In genomic region chr16:25187491-25187795, GRCh38 we compare ENCODE assay signal across 37 cellular contexts. TPM values are rescaled to one million over a fixed set of nuclear protein-coding genes. Genes with fewer than 3 reads are reported as not detected.
"Had no signal": no experiment of that assay in that cellular context is flagged by ENCODE, and none has a peak within 500 bp of the region (broad histone marks: within the 10 kb centered on the region; RNA-seq: fewer than 3 reads in every experiment).

No MANE protein-coding gene starts in this region.

- H3K27me3 ChIP-seq: adrenal gland, body of pancreas, dorsolateral prefrontal cortex, esophagus muscularis mucosa, foreskin keratinocyte, gastrocnemius medialis, heart left ventricle had no signal

- DNase-seq: activated CD4-positive, alpha-beta memory T cell treated with anti-CD3 and anti-CD28 coated beads for 36 hours; activated CD4-positive, alpha-beta T cell treated with anti-CD3 and anti-CD28 coated beads for 36 hours; activated CD4-positive, alpha-beta T cell treated with anti-CD3 and anti-CD28 coated beads, Interleukin-2, amount 10 ng/mL, durations not matched to agents 24 days and 14 days; activated CD4-positive, CD25-positive, alpha-beta regulatory T cell; activated CD4-positive, CD25-positive, alpha-beta regulatory T cell treated with anti-CD3 and anti-CD28 coated beads, Interleukin-2, amount 50 U/mL, for 72 hours; activated CD8-positive, alpha-beta memory T cell treated with anti-CD3 and anti-CD28 coated beads, Interleukin-2, amount 10 ng/mL, durations not matched to agents 7 days and 5 days; activated CD8-positive, alpha-beta memory T cell treated with anti-CD3 and anti-CD28 coated beads, Interleukin-2, amount 50 U/mL, for 4 hours; activated CD8-positive, alpha-beta T cell treated with anti-CD3 and anti-CD28 coated beads, Interleukin-2, amount 10 ng/mL, durations not matched to agents 7 days and 5 days; activated effector memory CD4-positive, alpha-beta T cell treated with anti-CD3 and anti-CD28 coated beads, Interleukin-2, amount 50 U/mL, for 16 hours; activated naive CD4-positive, alpha-beta T cell treated with anti-CD3 and anti-CD28 coated beads for 36 hours; activated naive CD8-positive, alpha-beta T cell treated with anti-CD3 and anti-CD28 coated beads for 36 hours; activated naive CD8-positive, alpha-beta T cell treated with anti-CD3 and anti-CD28 coated beads, Interleukin-2, amount 50 U/mL, for 24 hours; activated T-cell treated with anti-CD3 and anti-CD28 coated beads, Interleukin-2, amount 50 U/mL, for 1 hour; activated T-cell treated with anti-CD3 and anti-CD28 coated beads, Interleukin-2, amount 50 U/mL, for 48 hours; adrenal gland; amygdala; aorta; body of pancreas; caudate nucleus; cerebellar nuclear complex; dorsolateral prefrontal cortex; effector memory CD4-positive, alpha-beta T cell; gastrocnemius medialis; glutamatergic neuron; heart left ventricle; T-helper 2 cell had no signal

- H3K4me3 Mint-ChIP-seq: activated CD4-positive, alpha-beta memory T cell treated with anti-CD3 and anti-CD28 coated beads for 36 hours; activated CD4-positive, alpha-beta T cell treated with anti-CD3 and anti-CD28 coated beads for 36 hours; activated CD4-positive, alpha-beta T cell treated with anti-CD3 and anti-CD28 coated beads, Interleukin-2, amount 10 ng/mL, durations not matched to agents 24 days and 14 days; activated CD8-positive, alpha-beta memory T cell treated with anti-CD3 and anti-CD28 coated beads, Interleukin-2, amount 10 ng/mL, durations not matched to agents 7 days and 5 days; activated CD8-positive, alpha-beta T cell treated with anti-CD3 and anti-CD28 coated beads, Interleukin-2, amount 10 ng/mL, durations not matched to agents 7 days and 5 days; activated naive CD4-positive, alpha-beta T cell treated with anti-CD3 and anti-CD28 coated beads for 36 hours; activated naive CD4-positive, alpha-beta T cell treated with anti-CD3 and anti-CD28 coated beads, Interleukin-2, amount 50 U/mL, for 24 hours; activated naive CD8-positive, alpha-beta T cell treated with anti-CD3 and anti-CD28 coated beads for 36 hours; activated naive CD8-positive, alpha-beta T cell treated with anti-CD3 and anti-CD28 coated beads, Interleukin-2, amount 50 U/mL, for 24 hours; activated T-helper 1 cell treated with anti-CD3 and anti-CD28 coated beads, Interleukin-12 subunit alpha, Interleukin-12 subunit beta, Interleukin-2, Interleukin-4 antibody, amounts not matched to agents 30 ng/mL and 10 ng/mL and 1 ng/mL, durations not matched to agents 14 hours and 24 hours and 36 hours; dendritic cell treated with granulocyte-macrophage colony-stimulating factor and Interleukin-4, amounts not matched to agents 40 ng/mL and 50 ng/mL, for 4 days; endodermal cell had no signal

- H3K27me3 Mint-ChIP-seq: activated CD4-positive, alpha-beta memory T cell treated with anti-CD3 and anti-CD28 coated beads for 36 hours; activated CD4-positive, alpha-beta T cell treated with anti-CD3 and anti-CD28 coated beads for 36 hours; activated CD4-positive, alpha-beta T cell treated with anti-CD3 and anti-CD28 coated beads, Interleukin-2, amount 10 ng/mL, durations not matched to agents 24 days and 14 days; activated CD8-positive, alpha-beta memory T cell treated with anti-CD3 and anti-CD28 coated beads, Interleukin-2, amount 10 ng/mL, durations not matched to agents 7 days and 5 days; activated naive CD4-positive, alpha-beta T cell treated with anti-CD3 and anti-CD28 coated beads, Interleukin-2, amount 50 U/mL, for 24 hours; activated naive CD8-positive, alpha-beta T cell treated with anti-CD3 and anti-CD28 coated beads for 36 hours; activated naive CD8-positive, alpha-beta T cell treated with anti-CD3 and anti-CD28 coated beads, Interleukin-2, amount 50 U/mL, for 24 hours had no signal

- H3K4me1 ChIP-seq: adrenal gland, body of pancreas, esophagus muscularis mucosa, foreskin keratinocyte, gastrocnemius medialis, heart left ventricle had no signal

- H3K27ac ChIP-seq: adrenal gland, body of pancreas, coronary artery, dorsolateral prefrontal cortex, esophagus muscularis mucosa, foreskin keratinocyte, gastrocnemius medialis, heart left ventricle had no signal

- H3K9me3 ChIP-seq: adrenal gland, body of pancreas, esophagus muscularis mucosa, gastrocnemius medialis, heart left ventricle had no signal

- H3K36me3 Mint-ChIP-seq: activated CD4-positive, alpha-beta memory T cell treated with anti-CD3 and anti-CD28 coated beads for 36 hours; activated CD8-positive, alpha-beta memory T cell treated with anti-CD3 and anti-CD28 coated beads, Interleukin-2, amount 10 ng/mL, durations not matched to agents 7 days and 5 days; activated naive CD4-positive, alpha-beta T cell treated with anti-CD3 and anti-CD28 coated beads, Interleukin-2, amount 50 U/mL, for 24 hours; activated naive CD8-positive, alpha-beta T cell treated with anti-CD3 and anti-CD28 coated beads for 36 hours had no signal

- H3K36me3 ChIP-seq: adrenal gland, esophagus muscularis mucosa, gastrocnemius medialis, heart left ventricle had no signal

- H3K4me3 ChIP-seq: adrenal gland, body of pancreas, coronary artery, dorsolateral prefrontal cortex, esophagus muscularis mucosa, gastrocnemius medialis, heart left ventricle had no signal

- H3K27ac Mint-ChIP-seq: activated CD4-positive, alpha-beta memory T cell treated with anti-CD3 and anti-CD28 coated beads for 36 hours; activated CD4-positive, alpha-beta T cell treated with anti-CD3 and anti-CD28 coated beads for 36 hours; activated CD4-positive, alpha-beta T cell treated with anti-CD3 and anti-CD28 coated beads, Interleukin-2, amount 10 ng/mL, durations not matched to agents 24 days and 14 days; activated CD8-positive, alpha-beta memory T cell treated with anti-CD3 and anti-CD28 coated beads, Interleukin-2, amount 10 ng/mL, durations not matched to agents 7 days and 5 days; activated CD8-positive, alpha-beta T cell treated with anti-CD3 and anti-CD28 coated beads, Interleukin-2, amount 10 ng/mL, durations not matched to agents 7 days and 5 days; activated naive CD4-positive, alpha-beta T cell treated with anti-CD3 and anti-CD28 coated beads for 36 hours; activated naive CD4-positive, alpha-beta T cell treated with anti-CD3 and anti-CD28 coated beads, Interleukin-2, amount 50 U/mL, for 24 hours; activated naive CD8-positive, alpha-beta T cell treated with anti-CD3 and anti-CD28 coated beads for 36 hours; activated naive CD8-positive, alpha-beta T cell treated with anti-CD3 and anti-CD28 coated beads, Interleukin-2, amount 50 U/mL, for 24 hours; activated T-helper 1 cell treated with anti-CD3 and anti-CD28 coated beads, Interleukin-12 subunit alpha, Interleukin-12 subunit beta, Interleukin-2, Interleukin-4 antibody, amounts not matched to agents 30 ng/mL and 10 ng/mL and 1 ng/mL, durations not matched to agents 14 hours and 24 hours and 36 hours; activated T-helper 2 cell treated with anti-CD3 and anti-CD28 coated beads, Interferon-gamma antibody, Interleukin-2, Interleukin-4, amounts not matched to agents 10 μg/mL and 5 μg/mL and 100 μg/mL, durations not matched to agents 14 hours and 24 hours and 36 hours; dendritic cell treated with granulocyte-macrophage colony-stimulating factor and Interleukin-4, amounts not matched to agents 40 ng/mL and 50 ng/mL, for 4 days; endodermal cell had no signal

- H3K4me1 Mint-ChIP-seq: activated CD4-positive, alpha-beta T cell treated with anti-CD3 and anti-CD28 coated beads for 36 hours; activated CD4-positive, alpha-beta T cell treated with anti-CD3 and anti-CD28 coated beads, Interleukin-2, amount 10 ng/mL, durations not matched to agents 24 days and 14 days; activated CD8-positive, alpha-beta memory T cell treated with anti-CD3 and anti-CD28 coated beads, Interleukin-2, amount 10 ng/mL, durations not matched to agents 7 days and 5 days; activated naive CD4-positive, alpha-beta T cell treated with anti-CD3 and anti-CD28 coated beads, Interleukin-2, amount 50 U/mL, for 24 hours; activated naive CD8-positive, alpha-beta T cell treated with anti-CD3 and anti-CD28 coated beads for 36 hours; activated naive CD8-positive, alpha-beta T cell treated with anti-CD3 and anti-CD28 coated beads, Interleukin-2, amount 50 U/mL, for 24 hours; endodermal cell had no signal

- H3K9me3 Mint-ChIP-seq: activated CD4-positive, alpha-beta memory T cell treated with anti-CD3 and anti-CD28 coated beads for 36 hours; activated CD4-positive, alpha-beta T cell treated with anti-CD3 and anti-CD28 coated beads, Interleukin-2, amount 10 ng/mL, durations not matched to agents 24 days and 14 days; activated naive CD4-positive, alpha-beta T cell treated with anti-CD3 and anti-CD28 coated beads for 36 hours; activated naive CD4-positive, alpha-beta T cell treated with anti-CD3 and anti-CD28 coated beads, Interleukin-2, amount 50 U/mL, for 24 hours; activated naive CD8-positive, alpha-beta T cell treated with anti-CD3 and anti-CD28 coated beads for 36 hours; activated naive CD8-positive, alpha-beta T cell treated with anti-CD3 and anti-CD28 coated beads, Interleukin-2, amount 50 U/mL, for 24 hours; activated T-helper 1 cell treated with anti-CD3 and anti-CD28 coated beads, Interleukin-12 subunit alpha, Interleukin-12 subunit beta, Interleukin-2, Interleukin-4 antibody, amounts not matched to agents 30 ng/mL and 10 ng/mL and 1 ng/mL, durations not matched to agents 14 hours and 24 hours and 36 hours; activated T-helper 2 cell treated with anti-CD3 and anti-CD28 coated beads, Interferon-gamma antibody, Interleukin-2, Interleukin-4, amounts not matched to agents 10 μg/mL and 5 μg/mL and 100 μg/mL, durations not matched to agents 14 hours and 24 hours and 36 hours; dendritic cell treated with granulocyte-macrophage colony-stimulating factor and Interleukin-4, amounts not matched to agents 40 ng/mL and 50 ng/mL, for 4 days; endodermal cell had no signal

- ATAC-seq: activated CD4-positive, alpha-beta T cell treated with anti-CD3 and anti-CD28 coated beads for 36 hours; activated CD8-positive, alpha-beta memory T cell treated with anti-CD3 and anti-CD28 coated beads, Interleukin-2, amount 10 ng/mL, durations not matched to agents 7 days and 5 days; activated CD8-positive, alpha-beta T cell treated with anti-CD3 and anti-CD28 coated beads, Interleukin-2, amount 10 ng/mL, durations not matched to agents 7 days and 5 days; activated naive CD8-positive, alpha-beta T cell treated with anti-CD3 and anti-CD28 coated beads, Interleukin-2, amount 50 U/mL, for 24 hours; body of pancreas; foreskin keratinocyte; gastrocnemius medialis; heart left ventricle had no signal

RNA-seq across cellular contexts. Expression of gene AQP8, which starts 29.3 kb away (rescaled TPM):
- total RNA-seq: activated CD4-positive, alpha-beta memory T cell treated with anti-CD3 and anti-CD28 coated beads for 36 hours; activated CD4-positive, alpha-beta T cell treated with anti-CD3 and anti-CD28 coated beads for 36 hours; activated CD4-positive, alpha-beta T cell treated with anti-CD3 and anti-CD28 coated beads, Interleukin-2, amount 10 ng/mL, durations not matched to agents 24 days and 14 days; activated CD8-positive, alpha-beta memory T cell treated with anti-CD3 and anti-CD28 coated beads for 36 hours; activated CD8-positive, alpha-beta memory T cell treated with anti-CD3 and anti-CD28 coated beads, Interleukin-2, amount 10 ng/mL, durations not matched to agents 7 days and 5 days; activated naive CD4-positive, alpha-beta T cell treated with anti-CD3 and anti-CD28 coated beads for 36 hours; activated naive CD8-positive, alpha-beta T cell treated with anti-CD3 and anti-CD28 coated beads for 36 hours; activated T-helper 1 cell treated with anti-CD3 and anti-CD28 coated beads, Interleukin-12 subunit alpha, Interleukin-12 subunit beta, Interleukin-2, Interleukin-4 antibody, amounts not matched to agents 30 ng/mL and 10 ng/mL and 1 ng/mL, durations not matched to agents 14 hours and 24 hours and 36 hours; activated T-helper 2 cell treated with anti-CD3 and anti-CD28 coated beads, Interferon-gamma antibody, Interleukin-2, Interleukin-4, amounts not matched to agents 10 μg/mL and 5 μg/mL and 100 μg/mL, durations not matched to agents 14 hours and 24 hours and 36 hours; aorta; epithelial cell of proximal tubule; foreskin keratinocyte; heart left ventricle; T-helper 1 cell treated with Interleukin-12 subunit alpha and Interleukin-12 subunit beta and Interleukin-4 antibody, amounts not matched to agents 30 ng/mL and 1 ng/mL, for 36 hours had no signal
- polyA plus RNA-seq: foreskin keratinocyte, heart left ventricle had no signal
